10 cellular contexts compared by ENCODE assay signal in the genomic region with DNA sequence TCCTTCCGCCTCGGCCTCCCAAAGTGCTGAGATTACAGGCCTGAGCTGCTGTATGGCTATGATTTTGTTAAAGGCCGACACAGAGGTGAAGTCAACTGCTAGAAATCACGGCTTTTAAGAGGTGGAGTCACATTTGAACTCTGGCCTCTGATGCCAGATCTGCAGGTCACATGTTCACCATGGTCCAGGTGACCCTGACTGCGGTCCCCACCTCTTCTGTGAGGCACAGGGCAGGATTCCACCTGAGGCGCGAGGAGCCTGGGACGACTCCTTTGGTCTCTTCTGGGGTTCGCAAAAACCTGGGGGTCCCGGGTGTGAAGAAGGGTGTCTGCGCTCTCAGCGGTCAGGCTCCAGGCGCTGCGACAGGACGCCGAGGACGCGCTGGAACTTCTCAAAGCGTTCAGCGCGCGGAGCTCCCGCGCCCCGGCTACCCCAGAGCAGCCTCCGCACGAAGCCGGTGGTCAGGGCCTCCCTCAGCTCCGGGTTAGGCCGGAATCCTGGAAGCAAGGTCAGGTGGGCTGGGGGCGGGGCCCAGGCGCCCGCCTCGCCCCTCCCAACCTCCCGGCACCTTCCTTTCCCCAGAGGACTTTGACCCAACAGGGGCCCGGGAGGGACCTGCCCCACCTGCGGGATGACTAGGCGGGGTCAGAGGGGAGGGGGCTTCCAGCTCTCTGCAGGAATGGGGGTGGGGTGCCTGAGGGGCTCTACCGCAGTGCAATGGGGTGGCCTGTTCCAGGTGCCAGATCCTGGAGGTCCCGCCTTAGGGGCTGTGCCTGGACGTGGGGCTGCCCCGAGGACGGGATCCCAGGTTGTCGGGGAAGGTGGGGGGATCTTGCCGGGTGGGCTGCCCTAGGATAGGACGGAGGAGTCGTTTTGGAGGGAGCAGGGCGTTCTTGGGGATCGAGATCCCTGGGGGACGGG. TPM values are rescaled to one million over a fixed set of nuclear protein-coding genes. Genes with fewer than 3 reads are reported as not detected.
A peak's percentile ranks its signal among the peaks of the same experiment; 100 is the strongest.
DNase-seq lines count a peak whose midpoint lies in the region; ATAC-seq and TF ChIP-seq lines count a peak whose summit lies in the region.
"Had no signal": no experiment of that assay in that cellular context is flagged by ENCODE, and none has a peak within 500 bp of the region (broad histone marks: within the 10 kb centered on the region; RNA-seq: fewer than 3 reads in every experiment).

No MANE protein-coding gene starts in this region.

- H3K27ac Mint-ChIP-seq in chondrocyte (ENCODE audit: unreplicated experiment): peak overlapping the region; percentile 42

- H3K27me3 Mint-ChIP-seq in chondrocyte (ENCODE audit: low read depth): no peaks in the 10 kb centered on the region
- H3K27me3 Mint-ChIP-seq: activated CD4-positive, alpha-beta memory T cell treated with anti-CD3 and anti-CD28 coated beads, Interleukin-2, amount 10 ng/mL, durations not matched to agents 7 days and 5 days had no signal

- 64 to 70% methylated on average over 49 to 50 of the region's 50 CpGs for WGBS in heart right ventricle, 2 donors
- 65% methylated on average over 50 of the region's 50 CpGs for whole genome bisulfite sequencing in urinary bladder

- no peak for TF ChIP-seq CTCF in heart right ventricle (IDR thresholded peaks at IDR 0.05)
- TF ChIP-seq CTCF in chondrocyte (IDR thresholded peaks at IDR 0.05): no peak
- TF ChIP-seq CTCF in mucosa of descending colon (IDR thresholded peaks at IDR 0.05): no peak

- H3K27ac ChIP-seq in heart right ventricle (peak overlapping the region in 3 of 10 donors; percentile 2 to 56 (median 56)), urinary bladder (ENCODE audit: low read depth) (peak overlapping the region; percentile 32)

- H3K4me3 ChIP-seq in heart right ventricle (peak overlapping the region in 7 of 10 donors; percentile 26 to 51 (median 49)), mucosa of descending colon (no peak overlapping the region), urinary bladder (ENCODE audit: low read depth, low read length) (no peak overlapping the region)

- no peaks in the 10 kb centered on the region for H3K27me3 ChIP-seq in heart right ventricle

- H3K4me1 ChIP-seq in heart right ventricle (peaks cover 3 to 19% (median 13%) of the 10 kb centered on the region in 9 donors), mucosa of descending colon (ENCODE audit: low read depth) (peaks cover 21% of the 10 kb centered on the region), urinary bladder (ENCODE audit: insufficient read depth) (no peaks in the 10 kb centered on the region)

- H3K36me3 ChIP-seq in heart right ventricle (peaks cover 0 to 52% (median 43%) of the 10 kb centered on the region in 9 donors), mucosa of descending colon (ENCODE audit: low read depth) (no peaks in the 10 kb centered on the region), urinary bladder (ENCODE audit: insufficient read depth) (no peaks in the 10 kb centered on the region)

- peak overlapping the region; percentile 64 for H3K4me3 Mint-ChIP-seq in chondrocyte (ENCODE audit: unreplicated experiment)

- no peak for DNase-seq in heart right ventricle
- DNase-seq in Right ventricle myocardium superior: no peak
- no peak for DNase-seq in chondrocyte (ENCODE audit: low spot score)
- peak; percentile 85 to 89 (median 87) for DNase-seq in mucosa of descending colon
- no peak for DNase-seq in putamen (ENCODE audit: low spot score)
- no peak for DNase-seq in cerebellum (ENCODE audit: low spot score)

- H3K36me3 Mint-ChIP-seq in chondrocyte (ENCODE audit: low read depth): peaks cover 23% of the 10 kb centered on the region

- H3K9me3 ChIP-seq in heart right ventricle: no peaks in the 10 kb centered on the region
- H3K9me3 ChIP-seq in mucosa of descending colon: no peaks in the 10 kb centered on the region

- peak in 2 of 8 donors; percentile 3 to 9 for ATAC-seq in heart right ventricle
- no peak for ATAC-seq in Right ventricle myocardium superior (ENCODE audit: poor library complexity)
- ATAC-seq in mucosa of descending colon: peak; percentile 76
- ATAC-seq in HG03025 (IDR thresholded peaks at IDR 0.05; ENCODE audit: low FRiP score, unreplicated experiment): no peak

- H3K4me1 Mint-ChIP-seq in chondrocyte (ENCODE audit: low read depth): peaks cover 13% of the 10 kb centered on the region

- no peaks in the 10 kb centered on the region for H3K9me3 Mint-ChIP-seq in chondrocyte (ENCODE audit: low read depth)
- H3K9me3 Mint-ChIP-seq: activated CD4-positive, alpha-beta memory T cell treated with anti-CD3 and anti-CD28 coated beads, Interleukin-2, amount 10 ng/mL, durations not matched to agents 7 days and 5 days had no signal

- intact Hi-C loops in heart right ventricle (cut with DNase I): loop anchor here in 2 of 10 donors (2.0 to 10.0 kb wide), 2 partner anchors 14 to 118 kb away; a partner anchor contains a TSS
- intact Hi-C loops in Right ventricle myocardium superior (cut with DNase I): no loop called here
- intact Hi-C loops in mucosa of descending colon (cut with DNase I, micrococcal nuclease): no loop called here

RNA-seq across cellular contexts. Expression of a gene that starts 13.0 kb away (rescaled TPM):
- total RNA-seq in heart right ventricle (100 to 1,000 TPM in 1 of 10 donors, 10 to 100 TPM in 9; 60.6 to 152 (median 73.5) TPM), Right ventricle myocardium superior (133 TPM), chondrocyte (81.6 to 107 TPM (median 103 TPM) in 3 replicates), mucosa of descending colon (100 to 1,000 TPM in 1 of 3 donors, 10 to 100 TPM in 2; 72.8 to 121 (median 79.5) TPM), urinary bladder (28.5 TPM), cerebellum (3.6 TPM)
- polyA plus RNA-seq in heart right ventricle (100 to 1,000 TPM in 1 of 2 donors, 10 to 100 TPM in 1; 93.7 to 314 TPM), urinary bladder (113 TPM)

RNA-seq across cellular contexts. Expression of a gene that starts 14.7 kb away (rescaled TPM):
- total RNA-seq in heart right ventricle (under 1 TPM in 5 of 10 donors, not detected in 5; 0.16 to 0.79 (median 0.36) TPM), Right ventricle myocardium superior (not detected), chondrocyte (0.41 to 0.52 TPM in 2 of 3 replicates, not detected in the other), mucosa of descending colon (10 to 100 TPM; 26.4 to 80.5 (median 40.5) TPM), urinary bladder (11.4 TPM), cerebellum (4.9 TPM)
- polyA plus RNA-seq in heart right ventricle (under 1 TPM; 0.17 to 0.37 TPM), urinary bladder (5.5 TPM)

RNA-seq across cellular contexts. Expression of a gene that starts 15.1 kb away (rescaled TPM):
- 10 to 100 TPM; 20.4 to 33.6 (median 21.5) TPM for total RNA-seq in heart right ventricle
- 10 to 100 TPM; 43.1 to 62.0 TPM for polyA plus RNA-seq in heart right ventricle
- 22.2 TPM for total RNA-seq in Right ventricle myocardium superior
- 38.4 to 42.4 TPM (median 39.8 TPM) in 3 replicates for total RNA-seq in chondrocyte
- total RNA-seq in mucosa of descending colon: 100 to 1,000 TPM in 1 of 3 donors, 10 to 100 TPM in 2; 74.8 to 115 (median 89.2) TPM
- 23.2 TPM for total RNA-seq in urinary bladder
- 66.8 TPM for polyA plus RNA-seq in urinary bladder
- total RNA-seq in cerebellum: 13.0 TPM

RNA-seq across cellular contexts. Expression of a gene that starts 20.0 kb away (rescaled TPM):
- total RNA-seq in heart right ventricle: 10 to 100 TPM in 1 of 10 donors, 1 to 10 TPM in 6, under 1 TPM in 3; 0.45 to 11.0 (median 1.4) TPM
- 1 to 10 TPM in 1 of 2 donors, under 1 TPM in 1; 0.70 to 1.3 TPM for polyA plus RNA-seq in heart right ventricle
- 2.8 TPM for total RNA-seq in Right ventricle myocardium superior
- total RNA-seq in chondrocyte: not detected in 3 replicates
- 10 to 100 TPM in 2 of 3 donors, 1 to 10 TPM in 1; 6.0 to 12.3 (median 10.7) TPM for total RNA-seq in mucosa of descending colon
- 4.4 TPM for total RNA-seq in urinary bladder
- 3.0 TPM for polyA plus RNA-seq in urinary bladder
- total RNA-seq in cerebellum: 1.8 TPM
- total RNA-seq: MCF 10A had no signal

RNA-seq across cellular contexts. Expression of a gene that starts 32.1 kb away (rescaled TPM):
- total RNA-seq in heart right ventricle: 100 to 1,000 TPM in 5 of 10 donors, 10 to 100 TPM in 5; 23.0 to 438 (median 111) TPM
- 100 to 1,000 TPM; 275 to 475 TPM for polyA plus RNA-seq in heart right ventricle
- 308 TPM for total RNA-seq in Right ventricle myocardium superior
- total RNA-seq in chondrocyte: 0.77 TPM in 1 of 3 replicates, not detected in the others
- total RNA-seq in mucosa of descending colon: 100 to 1,000 TPM in 2 of 3 donors, 10 to 100 TPM in 1; 42.2 to 473 (median 261) TPM
- 38.9 TPM for total RNA-seq in urinary bladder
- polyA plus RNA-seq in urinary bladder: 1,354 TPM
- 20.8 TPM for total RNA-seq in cerebellum

Comparison
In these comparisons a context has a peak if more than half of its experiments do, and no peak if none do; other contexts are left out.
1. DNase-seq: peak in mucosa of descending colon (3 of 3); none in heart right ventricle (0 of 2), Right ventricle myocardium superior (single experiment), chondrocyte (single experiment), putamen (single experiment) and cerebellum (single experiment).
2. H3K4me3 ChIP-seq: peak in heart right ventricle (7 of 10); none in mucosa of descending colon (single experiment) and urinary bladder (single experiment).